In the genomic region with DNA sequence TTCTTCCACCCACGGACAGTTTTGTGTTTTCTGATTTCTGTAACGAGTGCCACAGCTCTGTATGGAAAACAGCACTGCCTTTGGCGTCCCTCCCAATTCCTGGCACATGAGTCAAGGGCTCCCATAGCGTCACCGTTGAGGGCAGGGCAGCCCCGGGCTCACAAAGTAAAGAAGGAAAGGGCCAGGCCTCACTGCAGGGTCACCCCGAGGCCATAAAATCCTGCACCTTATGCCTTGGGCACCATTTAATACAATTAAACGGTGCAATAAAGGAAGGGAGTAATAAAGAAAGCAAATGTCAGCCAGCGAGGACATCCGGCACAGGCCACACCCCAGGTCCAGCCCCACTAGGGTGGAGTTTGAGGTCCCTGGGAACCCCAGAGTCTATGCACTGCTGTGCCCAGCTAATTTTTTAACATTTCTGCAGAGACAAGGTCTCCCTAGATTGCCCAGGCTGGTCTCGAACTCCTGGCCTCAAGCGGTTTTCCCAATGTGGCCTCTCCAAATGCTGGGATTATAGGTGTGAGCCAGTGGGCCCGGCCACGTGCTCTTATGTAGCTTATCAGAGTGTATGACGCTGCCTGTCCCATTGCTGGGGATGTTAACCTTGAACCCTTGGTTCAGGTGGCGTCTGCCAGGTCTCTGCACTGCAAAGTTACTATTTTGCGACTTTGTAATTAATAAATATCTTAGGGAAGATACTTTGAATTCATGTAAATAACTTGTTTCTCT, we compare ENCODE assay signal across 12 cellular contexts. TPM values are rescaled to one million over a fixed set of nuclear protein-coding genes. Genes with fewer than 3 reads are reported as not detected.
DNase-seq lines count a peak whose midpoint lies in the region; FAIRE-seq and TF ChIP-seq lines count a peak whose summit lies in the region.
"Had no signal": no experiment of that assay in that cellular context is flagged by ENCODE, and none has a peak within 500 bp of the region (broad histone marks: within the 10 kb centered on the region; RNA-seq: fewer than 3 reads in every experiment).

No MANE protein-coding gene starts in this region.

- CTCF ChIA-PET in GM10248 (lab: Yijun Ruan, JAX), result interaction anchor here (2.9 kb wide), 1 partner anchor 10 kb away, joined by 10 read pairs; no protein-coding TSS in a partner anchor

- DNase-seq in AG20443 (ENCODE audit: low spot score), result peak; percentile 95
- DNase-seq in M059J (ENCODE audit: low read depth), result peak; percentile 94
- DNase-seq in SHP77 treated with DMSO at 0.1 percent for 48 hours (lab: John Stamatoyannopoulos, UW), result no peak
- DNase-seq in T-helper 9 cell, result no peak
- DNase-seq in frontal cortex (ENCODE audit: low spot score in 2 of 2), result no peak
- no peak for DNase-seq in GM10248 (ENCODE audit: extremely low spot score)
- DNase-seq: CD4-positive, alpha-beta memory T cell had no signal

- H3K4me3 ChIP-seq in duodenal mucosa (ENCODE audit: low read depth in 1 of 2, low read length in 2 of 2), result no peak overlapping the region
- H3K4me3 ChIP-seq in muscle layer of duodenum (ENCODE audit: low read depth in 1 of 2, low read length in 2 of 2), result no peak overlapping the region

- peaks cover 4 to 8% of the 10 kb centered on the region in 2 donors for H3K9me3 ChIP-seq in duodenal mucosa (ENCODE audit: control insufficient read depth in 1 of 2, low read length in 2 of 2)
- peaks cover 0 to 9% of the 10 kb centered on the region in 2 donors for H3K9me3 ChIP-seq in muscle layer of duodenum (ENCODE audit: control insufficient read depth in 1 of 2, low read length in 2 of 2)

- peak overlapping the region; percentile 72 for H3K27ac ChIP-seq in duodenal mucosa (ENCODE audit: low read depth, low read length)
- H3K27ac ChIP-seq in muscle layer of duodenum (ENCODE audit: low read length), result peak overlapping the region; percentile 79

- no peak for FAIRE-seq in frontal cortex (lab: Jason Lieb, UNC)
- FAIRE-seq: endometrium, TTC549 had no signal

- POLR2A ChIA-PET in GM10248 (lab: Yijun Ruan, JAX), result no interaction called here

- H3K9ac ChIP-seq in duodenal mucosa (ENCODE audit: low read depth in 1 of 2, low read length in 2 of 2), result peak overlapping the region; percentile 48 to 63

- H3K4me1 ChIP-seq in duodenal mucosa (ENCODE audit: control insufficient read depth in 1 of 2, insufficient read depth in 2 of 2, low read length in 2 of 2) (peaks cover 14% of the 10 kb centered on the region in 2 donors), muscle layer of duodenum (ENCODE audit: control insufficient read depth in 1 of 2, insufficient read depth in 2 of 2, low read length in 2 of 2) (no peaks in the 10 kb centered on the region)

- H3K27me3 ChIP-seq in duodenal mucosa (ENCODE audit: control insufficient read depth in 1 of 2, insufficient read depth in 2 of 2, low read length in 2 of 2) (no peaks in the 10 kb centered on the region), muscle layer of duodenum (ENCODE audit: low read depth, low read length) (no peaks in the 10 kb centered on the region)

- H3K36me3 ChIP-seq in duodenal mucosa (ENCODE audit: control insufficient read depth in 1 of 2, insufficient read depth in 2 of 2, low read length in 2 of 2), result no peaks in the 10 kb centered on the region
- H3K36me3 ChIP-seq in muscle layer of duodenum (ENCODE audit: control insufficient read depth in 1 of 2, insufficient read depth in 2 of 2, low read length in 2 of 2), result no peaks in the 10 kb centered on the region

- TF ChIP-seq CTCF in GM10248 (IDR thresholded peaks at IDR 0.05; ENCODE audit: control extremely low read depth, extremely low read depth, low read depth, missing control alignments), result no peak

RNA-seq across cellular contexts. Expression of a gene that starts 13.6 kb away (rescaled TPM):
- not detected in 2 replicates for total RNA-seq in M059J (2014; rRNA removed; shearing (Covaris generic))
- total RNA-seq in frontal cortex, result not detected
- total RNA-seq: CD4-positive, alpha-beta memory T cell had no signal

RNA-seq across cellular contexts. Expression of a gene that starts 24.5 kb away (rescaled TPM):
- total RNA-seq in M059J (2014; rRNA removed; shearing (Covaris generic)), result not detected in 2 replicates
- not detected for total RNA-seq in frontal cortex
- total RNA-seq: CD4-positive, alpha-beta memory T cell; subcutaneous adipose tissue had no signal

Comparison
In these comparisons a context has a peak if more than half of its experiments do, and no peak if none do; other contexts are left out.
1. DNase-seq: peak in AG20443 (single experiment) and M059J (single experiment); none in SHP77 treated with DMSO at 0.1 percent for 48 hours (single experiment), T-helper 9 cell (single experiment), frontal cortex (0 of 2) and GM10248 (single experiment).